Comparison of ENCODE assay signal across 8 cellular contexts in genomic region chr13:113187263-113187669, GRCh38. TPM values are rescaled to one million over a fixed set of nuclear protein-coding genes. Genes with fewer than 3 reads are reported as not detected.
DNase-seq lines count a peak whose midpoint lies in the region; ATAC-seq, FAIRE-seq and TF ChIP-seq lines count a peak whose summit lies in the region.

No MANE protein-coding gene starts in this region.

- no peaks in the 10 kb centered on the region for H3K9me3 ChIP-seq in esophagus squamous epithelium

- H3K36me3 ChIP-seq in esophagus squamous epithelium, result peaks cover 0 to 82% (median 14%) of the 10 kb centered on the region in 3 donors

- TF ChIP-seq POLR2A in esophagus squamous epithelium (IDR thresholded peaks at IDR 0.05), result no peak

- H3K4me3 ChIP-seq in esophagus squamous epithelium, result peak overlapping the region in 2 of 4 donors; percentile 9 to 10

- peak; percentile 94 for FAIRE-seq in urothelium cell line (lab: Jason Lieb, UNC)

- peaks cover 0 to 16% (median 0%) of the 10 kb centered on the region in 3 donors for H3K4me1 ChIP-seq in esophagus squamous epithelium

- intact Hi-C loops in esophagus squamous epithelium (cut with DNase I), result no loop called here

- no peaks in the 10 kb centered on the region for H3K27me3 ChIP-seq in esophagus squamous epithelium

- ATAC-seq in omental fat pad (ENCODE audit: low FRiP score) (peak; percentile 93), HG03139 (IDR thresholded peaks at IDR 0.05; ENCODE audit: unreplicated experiment) (no peak)

- TF ChIP-seq CTCF in esophagus squamous epithelium (IDR thresholded peaks at IDR 0.05) (no peak), omental fat pad (IDR thresholded peaks at IDR 0.05) (no peak)

- DNase-seq in activated naive CD4-positive, alpha-beta T cell treated with Interleukin-2 at 50 U/mL for 16 hours, result peak; percentile 72
- DNase-seq in activated naive CD4-positive, alpha-beta T cell (lab: John Stamatoyannopoulos, UW), result no peak
- DNase-seq in activated CD4-positive, alpha-beta T cell treated with anti-CD3 and anti-CD28 coated beads, Interleukin-2, amount 50 U/mL, for 1 hour, result peak; percentile 27
- peak; percentile 15 for DNase-seq in esophagus squamous epithelium (lab: John Stamatoyannopoulos, UW)
- peak; percentile 50 for DNase-seq in omental fat pad (ENCODE audit: low spot score)
- peak; percentile 99 for DNase-seq in urothelium cell line (ENCODE audit: low spot score)
- DNase-seq in NCI-H2171 treated with DMSO at 0.1 percent for 48 hours (lab: John Stamatoyannopoulos, UW), result no peak

- peak overlapping the region; percentile 53 to 74 (median 64) for H3K27ac ChIP-seq in esophagus squamous epithelium

- 19 to 26% methylated on average over 9 of the region's 9 CpGs for WGBS in esophagus squamous epithelium, 2 donors

RNA-seq across cellular contexts. Expression of gene PCID2, which starts 21.2 kb away (rescaled TPM):
- total RNA-seq in esophagus squamous epithelium, result 10 to 100 TPM; 21.0 to 47.9 (median 33.6) TPM
- total RNA-seq in omental fat pad, result 10 to 100 TPM; 44.8 to 45.8 (median 44.8) TPM

RNA-seq across cellular contexts. Expression of gene CUL4A, which starts 22.1 kb away (rescaled TPM):
- 100 to 1,000 TPM in 1 of 4 donors, 10 to 100 TPM in 3; 55.8 to 110 (median 76.8) TPM for total RNA-seq in esophagus squamous epithelium
- total RNA-seq in omental fat pad, result 100 to 1,000 TPM in 1 of 4 donors, 10 to 100 TPM in 3; 70.8 to 145 (median 86.8) TPM

RNA-seq across cellular contexts. Expression of gene PROZ, which starts 28.8 kb away (rescaled TPM):
- total RNA-seq in esophagus squamous epithelium (not detected), omental fat pad (not detected)

Comparison
In these comparisons a context has a peak if more than half of its experiments do, and no peak if none do; other contexts are left out.
1. DNase-seq: peak in activated naive CD4-positive, alpha-beta T cell treated with Interleukin-2 at 50 U/mL for 16 hours (single experiment), activated CD4-positive, alpha-beta T cell treated with anti-CD3 and anti-CD28 coated beads, Interleukin-2, amount 50 U/mL, for 1 hour (single experiment), esophagus squamous epithelium (single experiment), omental fat pad (single experiment) and urothelium cell line (single experiment); none in activated naive CD4-positive, alpha-beta T cell (0 of 4) and NCI-H2171 treated with DMSO at 0.1 percent for 48 hours (single experiment).